In genomic region chr2:67446504-67446911, GRCh38 we compare ENCODE assay signal across 1 cellular context.
TF ChIP-seq lines count a peak whose summit lies in the region.

No MANE protein-coding gene starts in this region.

TF ChIP-seq in SK-N-SH, 30 proteins besides CTCF, POLR2A, EP300 and RAD21 (continued from another document):
- no peak for TF ChIP-seq REST (IDR thresholded peaks at IDR 0.05; ENCODE audit: low read depth, low read length)
- TF ChIP-seq ZBTB33 (IDR thresholded peaks at IDR 0.05; ENCODE audit: borderline replicate concordance, low read depth), result no peak
- no peak for TF ChIP-seq PBX3 (IDR thresholded peaks at IDR 0.05)
- no peak for TF ChIP-seq RCOR1 (IDR thresholded peaks at IDR 0.05; ENCODE audit: low read length)
- TF ChIP-seq ELF1 (IDR thresholded peaks at IDR 0.05), result no peak
TF ChIP-seq in SK-N-SH: peak in this region for 0.
